In the genomic region with DNA sequence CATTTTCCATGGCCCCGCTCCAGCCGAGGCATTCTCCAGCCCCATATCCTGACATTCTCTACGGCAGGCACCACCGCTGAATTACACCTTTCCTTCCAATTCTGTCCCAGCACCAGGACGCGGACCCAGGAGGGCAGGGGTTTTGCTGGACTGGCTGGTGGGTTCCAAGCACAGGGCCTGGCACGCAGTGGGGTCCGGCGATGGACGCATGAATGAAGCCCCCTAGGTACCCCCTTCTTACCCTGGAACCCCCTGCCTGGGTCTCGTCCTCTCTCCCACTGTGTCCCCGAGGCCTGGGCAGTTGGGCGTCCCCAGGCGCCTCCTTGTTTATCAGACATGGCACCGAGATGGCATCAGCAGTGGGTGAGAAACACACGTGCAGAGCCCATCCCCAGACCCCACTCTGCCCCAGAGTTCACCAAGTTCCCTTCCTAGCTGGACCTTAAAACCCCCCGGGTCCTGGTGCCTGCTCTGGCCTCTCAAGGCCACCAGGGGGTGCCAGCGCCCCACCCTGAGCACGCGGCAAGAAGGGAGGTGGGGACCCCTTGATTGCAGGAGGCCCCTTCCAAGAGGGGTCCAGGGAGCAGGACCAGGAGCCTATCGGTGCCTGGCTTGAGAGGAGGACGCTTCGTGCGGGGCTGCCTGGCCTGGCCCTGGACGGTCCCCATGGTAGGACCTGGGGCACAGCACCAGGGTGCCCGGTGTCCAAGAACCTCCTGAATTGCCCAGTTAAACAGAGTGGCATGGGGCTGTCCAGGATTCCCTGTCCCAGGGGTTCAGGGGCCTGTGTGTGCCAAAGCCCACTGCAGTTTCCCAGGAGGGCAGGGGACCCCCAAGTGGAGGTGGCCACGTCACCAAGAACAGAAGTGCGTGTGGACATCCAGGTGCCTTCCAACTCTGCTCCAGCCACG, we compare ENCODE assay signal across 1 cellular context.
TF ChIP-seq lines count a peak whose summit lies in the region.

No MANE protein-coding gene starts in this region.

TF ChIP-seq in GM23338, 12 proteins besides CTCF, POLR2A, EP300 and RAD21 (continued from another document):
- TF ChIP-seq, protein P1, sequence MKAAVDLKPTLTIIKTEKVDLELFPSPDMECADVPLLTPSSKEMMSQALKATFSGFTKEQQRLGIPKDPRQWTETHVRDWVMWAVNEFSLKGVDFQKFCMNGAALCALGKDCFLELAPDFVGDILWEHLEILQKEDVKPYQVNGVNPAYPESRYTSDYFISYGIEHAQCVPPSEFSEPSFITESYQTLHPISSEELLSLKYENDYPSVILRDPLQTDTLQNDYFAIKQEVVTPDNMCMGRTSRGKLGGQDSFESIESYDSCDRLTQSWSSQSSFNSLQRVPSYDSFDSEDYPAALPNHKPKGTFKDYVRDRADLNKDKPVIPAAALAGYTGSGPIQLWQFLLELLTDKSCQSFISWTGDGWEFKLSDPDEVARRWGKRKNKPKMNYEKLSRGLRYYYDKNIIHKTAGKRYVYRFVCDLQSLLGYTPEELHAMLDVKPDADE (IDR thresholded peaks at IDR 0.05) = no peak
- TF ChIP-seq, protein P2, sequence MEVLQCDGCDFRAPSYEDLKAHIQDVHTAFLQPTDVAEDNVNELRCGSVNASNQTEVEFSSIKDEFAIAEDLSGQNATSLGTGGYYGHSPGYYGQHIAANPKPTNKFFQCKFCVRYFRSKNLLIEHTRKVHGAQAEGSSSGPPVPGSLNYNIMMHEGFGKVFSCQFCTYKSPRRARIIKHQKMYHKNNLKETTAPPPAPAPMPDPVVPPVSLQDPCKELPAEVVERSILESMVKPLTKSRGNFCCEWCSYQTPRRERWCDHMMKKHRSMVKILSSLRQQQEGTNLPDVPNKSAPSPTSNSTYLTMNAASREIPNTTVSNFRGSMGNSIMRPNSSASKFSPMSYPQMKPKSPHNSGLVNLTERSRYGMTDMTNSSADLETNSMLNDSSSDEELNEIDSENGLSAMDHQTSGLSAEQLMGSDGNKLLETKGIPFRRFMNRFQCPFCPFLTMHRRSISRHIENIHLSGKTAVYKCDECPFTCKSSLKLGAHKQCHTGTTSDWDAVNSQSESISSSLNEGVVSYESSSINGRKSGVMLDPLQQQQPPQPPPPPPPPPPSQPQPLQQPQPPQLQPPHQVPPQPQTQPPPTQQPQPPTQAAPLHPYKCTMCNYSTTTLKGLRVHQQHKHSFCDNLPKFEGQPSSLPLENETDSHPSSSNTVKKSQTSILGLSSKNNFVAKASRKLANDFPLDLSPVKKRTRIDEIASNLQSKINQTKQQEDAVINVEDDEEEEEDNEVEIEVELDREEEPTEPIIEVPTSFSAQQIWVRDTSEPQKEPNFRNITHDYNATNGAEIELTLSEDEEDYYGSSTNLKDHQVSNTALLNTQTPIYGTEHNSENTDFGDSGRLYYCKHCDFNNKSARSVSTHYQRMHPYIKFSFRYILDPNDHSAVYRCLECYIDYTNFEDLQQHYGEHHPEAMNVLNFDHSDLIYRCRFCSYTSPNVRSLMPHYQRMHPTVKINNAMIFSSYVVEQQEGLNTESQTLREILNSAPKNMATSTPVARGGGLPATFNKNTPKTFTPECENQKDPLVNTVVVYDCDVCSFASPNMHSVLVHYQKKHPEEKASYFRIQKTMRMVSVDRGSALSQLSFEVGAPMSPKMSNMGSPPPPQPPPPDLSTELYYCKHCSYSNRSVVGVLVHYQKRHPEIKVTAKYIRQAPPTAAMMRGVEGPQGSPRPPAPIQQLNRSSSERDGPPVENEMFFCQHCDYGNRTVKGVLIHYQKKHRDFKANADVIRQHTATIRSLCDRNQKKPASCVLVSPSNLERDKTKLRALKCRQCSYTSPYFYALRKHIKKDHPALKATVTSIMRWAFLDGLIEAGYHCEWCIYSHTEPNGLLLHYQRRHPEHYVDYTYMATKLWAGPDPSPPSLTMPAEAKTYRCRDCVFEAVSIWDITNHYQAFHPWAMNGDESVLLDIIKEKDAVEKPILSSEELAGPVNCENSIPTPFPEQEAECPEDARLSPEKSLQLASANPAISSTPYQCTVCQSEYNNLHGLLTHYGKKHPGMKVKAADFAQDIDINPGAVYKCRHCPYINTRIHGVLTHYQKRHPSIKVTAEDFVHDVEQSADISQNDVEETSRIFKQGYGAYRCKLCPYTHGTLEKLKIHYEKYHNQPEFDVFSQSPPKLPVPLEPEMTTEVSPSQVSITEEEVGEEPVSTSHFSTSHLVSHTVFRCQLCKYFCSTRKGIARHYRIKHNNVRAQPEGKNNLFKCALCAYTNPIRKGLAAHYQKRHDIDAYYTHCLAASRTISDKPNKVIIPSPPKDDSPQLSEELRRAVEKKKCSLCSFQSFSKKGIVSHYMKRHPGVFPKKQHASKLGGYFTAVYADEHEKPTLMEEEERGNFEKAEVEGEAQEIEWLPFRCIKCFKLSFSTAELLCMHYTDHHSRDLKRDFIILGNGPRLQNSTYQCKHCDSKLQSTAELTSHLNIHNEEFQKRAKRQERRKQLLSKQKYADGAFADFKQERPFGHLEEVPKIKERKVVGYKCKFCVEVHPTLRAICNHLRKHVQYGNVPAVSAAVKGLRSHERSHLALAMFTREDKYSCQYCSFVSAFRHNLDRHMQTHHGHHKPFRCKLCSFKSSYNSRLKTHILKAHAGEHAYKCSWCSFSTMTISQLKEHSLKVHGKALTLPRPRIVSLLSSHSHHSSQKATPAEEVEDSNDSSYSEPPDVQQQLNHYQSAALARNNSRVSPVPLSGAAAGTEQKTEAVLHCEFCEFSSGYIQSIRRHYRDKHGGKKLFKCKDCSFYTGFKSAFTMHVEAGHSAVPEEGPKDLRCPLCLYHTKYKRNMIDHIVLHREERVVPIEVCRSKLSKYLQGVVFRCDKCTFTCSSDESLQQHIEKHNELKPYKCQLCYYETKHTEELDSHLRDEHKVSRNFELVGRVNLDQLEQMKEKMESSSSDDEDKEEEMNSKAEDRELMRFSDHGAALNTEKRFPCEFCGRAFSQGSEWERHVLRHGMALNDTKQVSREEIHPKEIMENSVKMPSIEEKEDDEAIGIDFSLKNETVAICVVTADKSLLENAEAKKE (CRISPR knock-in tag; IDR thresholded peaks at IDR 0.05) = no peak
- TF ChIP-seq STAT1 (IDR thresholded peaks at IDR 0.05; ENCODE audit: unreplicated experiment) = no peak
- no peak for TF ChIP-seq JUNB (IDR thresholded peaks at IDR 0.05; ENCODE audit: unreplicated experiment)
- TF ChIP-seq EZH2 (IDR thresholded peaks at IDR 0.05; ENCODE audit: low read depth, unreplicated experiment) = no peak
- TF ChIP-seq, protein P3, sequence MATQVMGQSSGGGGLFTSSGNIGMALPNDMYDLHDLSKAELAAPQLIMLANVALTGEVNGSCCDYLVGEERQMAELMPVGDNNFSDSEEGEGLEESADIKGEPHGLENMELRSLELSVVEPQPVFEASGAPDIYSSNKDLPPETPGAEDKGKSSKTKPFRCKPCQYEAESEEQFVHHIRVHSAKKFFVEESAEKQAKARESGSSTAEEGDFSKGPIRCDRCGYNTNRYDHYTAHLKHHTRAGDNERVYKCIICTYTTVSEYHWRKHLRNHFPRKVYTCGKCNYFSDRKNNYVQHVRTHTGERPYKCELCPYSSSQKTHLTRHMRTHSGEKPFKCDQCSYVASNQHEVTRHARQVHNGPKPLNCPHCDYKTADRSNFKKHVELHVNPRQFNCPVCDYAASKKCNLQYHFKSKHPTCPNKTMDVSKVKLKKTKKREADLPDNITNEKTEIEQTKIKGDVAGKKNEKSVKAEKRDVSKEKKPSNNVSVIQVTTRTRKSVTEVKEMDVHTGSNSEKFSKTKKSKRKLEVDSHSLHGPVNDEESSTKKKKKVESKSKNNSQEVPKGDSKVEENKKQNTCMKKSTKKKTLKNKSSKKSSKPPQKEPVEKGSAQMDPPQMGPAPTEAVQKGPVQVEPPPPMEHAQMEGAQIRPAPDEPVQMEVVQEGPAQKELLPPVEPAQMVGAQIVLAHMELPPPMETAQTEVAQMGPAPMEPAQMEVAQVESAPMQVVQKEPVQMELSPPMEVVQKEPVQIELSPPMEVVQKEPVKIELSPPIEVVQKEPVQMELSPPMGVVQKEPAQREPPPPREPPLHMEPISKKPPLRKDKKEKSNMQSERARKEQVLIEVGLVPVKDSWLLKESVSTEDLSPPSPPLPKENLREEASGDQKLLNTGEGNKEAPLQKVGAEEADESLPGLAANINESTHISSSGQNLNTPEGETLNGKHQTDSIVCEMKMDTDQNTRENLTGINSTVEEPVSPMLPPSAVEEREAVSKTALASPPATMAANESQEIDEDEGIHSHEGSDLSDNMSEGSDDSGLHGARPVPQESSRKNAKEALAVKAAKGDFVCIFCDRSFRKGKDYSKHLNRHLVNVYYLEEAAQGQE (IDR thresholded peaks at IDR 0.05; ENCODE audit: unreplicated experiment) = no peak
- no peak for TF ChIP-seq ZNF114 (CRISPR knock-in tag; IDR thresholded peaks at IDR 0.05)
- TF ChIP-seq NANOG (IDR thresholded peaks at IDR 0.05; ENCODE audit: borderline replicate concordance) = no peak
- no peak for TF ChIP-seq EZH2phosphoT487 (IDR thresholded peaks at IDR 0.05; ENCODE audit: unreplicated experiment)
TF ChIP-seq in GM23338: peak in this region for 0.
